In the genomic region with DNA sequence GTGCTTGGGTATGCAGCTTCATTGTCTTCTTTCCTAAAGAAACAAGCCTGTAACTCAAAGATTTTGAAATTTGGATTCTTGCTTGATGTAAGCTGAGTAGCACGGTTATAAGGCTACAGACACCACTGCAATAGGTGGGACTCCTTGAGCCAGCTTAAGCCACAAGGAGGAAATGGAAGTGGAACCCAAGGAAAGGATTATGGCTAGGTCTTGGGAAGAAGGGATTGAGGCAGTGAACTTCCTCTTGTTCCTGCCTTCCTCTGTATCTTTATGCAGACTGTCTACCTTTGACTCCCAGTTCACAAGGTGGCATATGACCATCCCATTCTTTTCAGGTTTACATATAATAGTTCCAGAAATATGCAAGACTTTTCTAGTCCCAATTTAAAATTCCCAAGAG, we compare ENCODE assay signal across 2 cellular contexts.
TF ChIP-seq lines count a peak whose summit lies in the region.

No MANE protein-coding gene starts in this region.

TF ChIP-seq in GM23338, 12 proteins besides CTCF, POLR2A, EP300 and RAD21:
- TF ChIP-seq, protein P1, sequence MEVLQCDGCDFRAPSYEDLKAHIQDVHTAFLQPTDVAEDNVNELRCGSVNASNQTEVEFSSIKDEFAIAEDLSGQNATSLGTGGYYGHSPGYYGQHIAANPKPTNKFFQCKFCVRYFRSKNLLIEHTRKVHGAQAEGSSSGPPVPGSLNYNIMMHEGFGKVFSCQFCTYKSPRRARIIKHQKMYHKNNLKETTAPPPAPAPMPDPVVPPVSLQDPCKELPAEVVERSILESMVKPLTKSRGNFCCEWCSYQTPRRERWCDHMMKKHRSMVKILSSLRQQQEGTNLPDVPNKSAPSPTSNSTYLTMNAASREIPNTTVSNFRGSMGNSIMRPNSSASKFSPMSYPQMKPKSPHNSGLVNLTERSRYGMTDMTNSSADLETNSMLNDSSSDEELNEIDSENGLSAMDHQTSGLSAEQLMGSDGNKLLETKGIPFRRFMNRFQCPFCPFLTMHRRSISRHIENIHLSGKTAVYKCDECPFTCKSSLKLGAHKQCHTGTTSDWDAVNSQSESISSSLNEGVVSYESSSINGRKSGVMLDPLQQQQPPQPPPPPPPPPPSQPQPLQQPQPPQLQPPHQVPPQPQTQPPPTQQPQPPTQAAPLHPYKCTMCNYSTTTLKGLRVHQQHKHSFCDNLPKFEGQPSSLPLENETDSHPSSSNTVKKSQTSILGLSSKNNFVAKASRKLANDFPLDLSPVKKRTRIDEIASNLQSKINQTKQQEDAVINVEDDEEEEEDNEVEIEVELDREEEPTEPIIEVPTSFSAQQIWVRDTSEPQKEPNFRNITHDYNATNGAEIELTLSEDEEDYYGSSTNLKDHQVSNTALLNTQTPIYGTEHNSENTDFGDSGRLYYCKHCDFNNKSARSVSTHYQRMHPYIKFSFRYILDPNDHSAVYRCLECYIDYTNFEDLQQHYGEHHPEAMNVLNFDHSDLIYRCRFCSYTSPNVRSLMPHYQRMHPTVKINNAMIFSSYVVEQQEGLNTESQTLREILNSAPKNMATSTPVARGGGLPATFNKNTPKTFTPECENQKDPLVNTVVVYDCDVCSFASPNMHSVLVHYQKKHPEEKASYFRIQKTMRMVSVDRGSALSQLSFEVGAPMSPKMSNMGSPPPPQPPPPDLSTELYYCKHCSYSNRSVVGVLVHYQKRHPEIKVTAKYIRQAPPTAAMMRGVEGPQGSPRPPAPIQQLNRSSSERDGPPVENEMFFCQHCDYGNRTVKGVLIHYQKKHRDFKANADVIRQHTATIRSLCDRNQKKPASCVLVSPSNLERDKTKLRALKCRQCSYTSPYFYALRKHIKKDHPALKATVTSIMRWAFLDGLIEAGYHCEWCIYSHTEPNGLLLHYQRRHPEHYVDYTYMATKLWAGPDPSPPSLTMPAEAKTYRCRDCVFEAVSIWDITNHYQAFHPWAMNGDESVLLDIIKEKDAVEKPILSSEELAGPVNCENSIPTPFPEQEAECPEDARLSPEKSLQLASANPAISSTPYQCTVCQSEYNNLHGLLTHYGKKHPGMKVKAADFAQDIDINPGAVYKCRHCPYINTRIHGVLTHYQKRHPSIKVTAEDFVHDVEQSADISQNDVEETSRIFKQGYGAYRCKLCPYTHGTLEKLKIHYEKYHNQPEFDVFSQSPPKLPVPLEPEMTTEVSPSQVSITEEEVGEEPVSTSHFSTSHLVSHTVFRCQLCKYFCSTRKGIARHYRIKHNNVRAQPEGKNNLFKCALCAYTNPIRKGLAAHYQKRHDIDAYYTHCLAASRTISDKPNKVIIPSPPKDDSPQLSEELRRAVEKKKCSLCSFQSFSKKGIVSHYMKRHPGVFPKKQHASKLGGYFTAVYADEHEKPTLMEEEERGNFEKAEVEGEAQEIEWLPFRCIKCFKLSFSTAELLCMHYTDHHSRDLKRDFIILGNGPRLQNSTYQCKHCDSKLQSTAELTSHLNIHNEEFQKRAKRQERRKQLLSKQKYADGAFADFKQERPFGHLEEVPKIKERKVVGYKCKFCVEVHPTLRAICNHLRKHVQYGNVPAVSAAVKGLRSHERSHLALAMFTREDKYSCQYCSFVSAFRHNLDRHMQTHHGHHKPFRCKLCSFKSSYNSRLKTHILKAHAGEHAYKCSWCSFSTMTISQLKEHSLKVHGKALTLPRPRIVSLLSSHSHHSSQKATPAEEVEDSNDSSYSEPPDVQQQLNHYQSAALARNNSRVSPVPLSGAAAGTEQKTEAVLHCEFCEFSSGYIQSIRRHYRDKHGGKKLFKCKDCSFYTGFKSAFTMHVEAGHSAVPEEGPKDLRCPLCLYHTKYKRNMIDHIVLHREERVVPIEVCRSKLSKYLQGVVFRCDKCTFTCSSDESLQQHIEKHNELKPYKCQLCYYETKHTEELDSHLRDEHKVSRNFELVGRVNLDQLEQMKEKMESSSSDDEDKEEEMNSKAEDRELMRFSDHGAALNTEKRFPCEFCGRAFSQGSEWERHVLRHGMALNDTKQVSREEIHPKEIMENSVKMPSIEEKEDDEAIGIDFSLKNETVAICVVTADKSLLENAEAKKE (CRISPR knock-in tag; IDR thresholded peaks at IDR 0.05): no peak
- TF ChIP-seq NANOG (IDR thresholded peaks at IDR 0.05; ENCODE audit: borderline replicate concordance) (0 out of 2 replicates have a peak, but pooled peaks have one; percentile 3), POLR2AphosphoS5 (IDR thresholded peaks at IDR 0.05; ENCODE audit: low read depth) (peak; percentile 37)

TF ChIP-seq in WTC11, 78 proteins besides CTCF, POLR2A, EP300 and RAD21 (continued from another document and continues in another):
- TF ChIP-seq, protein P2, sequence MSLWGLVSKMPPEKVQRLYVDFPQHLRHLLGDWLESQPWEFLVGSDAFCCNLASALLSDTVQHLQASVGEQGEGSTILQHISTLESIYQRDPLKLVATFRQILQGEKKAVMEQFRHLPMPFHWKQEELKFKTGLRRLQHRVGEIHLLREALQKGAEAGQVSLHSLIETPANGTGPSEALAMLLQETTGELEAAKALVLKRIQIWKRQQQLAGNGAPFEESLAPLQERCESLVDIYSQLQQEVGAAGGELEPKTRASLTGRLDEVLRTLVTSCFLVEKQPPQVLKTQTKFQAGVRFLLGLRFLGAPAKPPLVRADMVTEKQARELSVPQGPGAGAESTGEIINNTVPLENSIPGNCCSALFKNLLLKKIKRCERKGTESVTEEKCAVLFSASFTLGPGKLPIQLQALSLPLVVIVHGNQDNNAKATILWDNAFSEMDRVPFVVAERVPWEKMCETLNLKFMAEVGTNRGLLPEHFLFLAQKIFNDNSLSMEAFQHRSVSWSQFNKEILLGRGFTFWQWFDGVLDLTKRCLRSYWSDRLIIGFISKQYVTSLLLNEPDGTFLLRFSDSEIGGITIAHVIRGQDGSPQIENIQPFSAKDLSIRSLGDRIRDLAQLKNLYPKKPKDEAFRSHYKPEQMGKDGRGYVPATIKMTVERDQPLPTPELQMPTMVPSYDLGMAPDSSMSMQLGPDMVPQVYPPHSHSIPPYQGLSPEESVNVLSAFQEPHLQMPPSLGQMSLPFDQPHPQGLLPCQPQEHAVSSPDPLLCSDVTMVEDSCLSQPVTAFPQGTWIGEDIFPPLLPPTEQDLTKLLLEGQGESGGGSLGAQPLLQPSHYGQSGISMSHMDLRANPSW (CRISPR knock-in tag; conservative IDR thresholded peaks at IDR 0.05; ENCODE audit: low read depth): no peak
- TF ChIP-seq, protein P3, sequence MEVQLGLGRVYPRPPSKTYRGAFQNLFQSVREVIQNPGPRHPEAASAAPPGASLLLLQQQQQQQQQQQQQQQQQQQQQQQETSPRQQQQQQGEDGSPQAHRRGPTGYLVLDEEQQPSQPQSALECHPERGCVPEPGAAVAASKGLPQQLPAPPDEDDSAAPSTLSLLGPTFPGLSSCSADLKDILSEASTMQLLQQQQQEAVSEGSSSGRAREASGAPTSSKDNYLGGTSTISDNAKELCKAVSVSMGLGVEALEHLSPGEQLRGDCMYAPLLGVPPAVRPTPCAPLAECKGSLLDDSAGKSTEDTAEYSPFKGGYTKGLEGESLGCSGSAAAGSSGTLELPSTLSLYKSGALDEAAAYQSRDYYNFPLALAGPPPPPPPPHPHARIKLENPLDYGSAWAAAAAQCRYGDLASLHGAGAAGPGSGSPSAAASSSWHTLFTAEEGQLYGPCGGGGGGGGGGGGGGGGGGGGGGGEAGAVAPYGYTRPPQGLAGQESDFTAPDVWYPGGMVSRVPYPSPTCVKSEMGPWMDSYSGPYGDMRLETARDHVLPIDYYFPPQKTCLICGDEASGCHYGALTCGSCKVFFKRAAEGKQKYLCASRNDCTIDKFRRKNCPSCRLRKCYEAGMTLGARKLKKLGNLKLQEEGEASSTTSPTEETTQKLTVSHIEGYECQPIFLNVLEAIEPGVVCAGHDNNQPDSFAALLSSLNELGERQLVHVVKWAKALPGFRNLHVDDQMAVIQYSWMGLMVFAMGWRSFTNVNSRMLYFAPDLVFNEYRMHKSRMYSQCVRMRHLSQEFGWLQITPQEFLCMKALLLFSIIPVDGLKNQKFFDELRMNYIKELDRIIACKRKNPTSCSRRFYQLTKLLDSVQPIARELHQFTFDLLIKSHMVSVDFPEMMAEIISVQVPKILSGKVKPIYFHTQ (CRISPR knock-in tag; IDR thresholded peaks at IDR 0.05): no peak; the same call in 1 of the 2 replicates
- no peak for TF ChIP-seq ZNF219 (CRISPR knock-in tag; IDR thresholded peaks at IDR 0.05; ENCODE audit: borderline replicate concordance)
- TF ChIP-seq NFYB (CRISPR knock-in tag; conservative IDR thresholded peaks at IDR 0.05; ENCODE audit: low read depth): no peak
- no peak for TF ChIP-seq SMAD4 (CRISPR knock-in tag; IDR thresholded peaks at IDR 0.05)
- TF ChIP-seq, protein P4, sequence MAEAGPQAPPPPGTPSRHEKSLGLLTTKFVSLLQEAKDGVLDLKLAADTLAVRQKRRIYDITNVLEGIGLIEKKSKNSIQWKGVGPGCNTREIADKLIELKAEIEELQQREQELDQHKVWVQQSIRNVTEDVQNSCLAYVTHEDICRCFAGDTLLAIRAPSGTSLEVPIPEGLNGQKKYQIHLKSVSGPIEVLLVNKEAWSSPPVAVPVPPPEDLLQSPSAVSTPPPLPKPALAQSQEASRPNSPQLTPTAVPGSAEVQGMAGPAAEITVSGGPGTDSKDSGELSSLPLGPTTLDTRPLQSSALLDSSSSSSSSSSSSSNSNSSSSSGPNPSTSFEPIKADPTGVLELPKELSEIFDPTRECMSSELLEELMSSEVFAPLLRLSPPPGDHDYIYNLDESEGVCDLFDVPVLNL (CRISPR knock-in tag; IDR thresholded peaks at IDR 0.05; ENCODE audit: borderline replicate concordance, low read depth): no peak
- no peak for TF ChIP-seq ZNF423 (CRISPR knock-in tag; IDR thresholded peaks at IDR 0.05)
- TF ChIP-seq FOXP1 (CRISPR knock-in tag; IDR thresholded peaks at IDR 0.05; ENCODE audit: borderline replicate concordance): no peak
- TF ChIP-seq, protein P5, sequence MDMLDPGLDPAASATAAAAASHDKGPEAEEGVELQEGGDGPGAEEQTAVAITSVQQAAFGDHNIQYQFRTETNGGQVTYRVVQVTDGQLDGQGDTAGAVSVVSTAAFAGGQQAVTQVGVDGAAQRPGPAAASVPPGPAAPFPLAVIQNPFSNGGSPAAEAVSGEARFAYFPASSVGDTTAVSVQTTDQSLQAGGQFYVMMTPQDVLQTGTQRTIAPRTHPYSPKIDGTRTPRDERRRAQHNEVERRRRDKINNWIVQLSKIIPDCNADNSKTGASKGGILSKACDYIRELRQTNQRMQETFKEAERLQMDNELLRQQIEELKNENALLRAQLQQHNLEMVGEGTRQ (CRISPR knock-in tag; IDR thresholded peaks at IDR 0.05): no peak
- TF ChIP-seq, protein P6, sequence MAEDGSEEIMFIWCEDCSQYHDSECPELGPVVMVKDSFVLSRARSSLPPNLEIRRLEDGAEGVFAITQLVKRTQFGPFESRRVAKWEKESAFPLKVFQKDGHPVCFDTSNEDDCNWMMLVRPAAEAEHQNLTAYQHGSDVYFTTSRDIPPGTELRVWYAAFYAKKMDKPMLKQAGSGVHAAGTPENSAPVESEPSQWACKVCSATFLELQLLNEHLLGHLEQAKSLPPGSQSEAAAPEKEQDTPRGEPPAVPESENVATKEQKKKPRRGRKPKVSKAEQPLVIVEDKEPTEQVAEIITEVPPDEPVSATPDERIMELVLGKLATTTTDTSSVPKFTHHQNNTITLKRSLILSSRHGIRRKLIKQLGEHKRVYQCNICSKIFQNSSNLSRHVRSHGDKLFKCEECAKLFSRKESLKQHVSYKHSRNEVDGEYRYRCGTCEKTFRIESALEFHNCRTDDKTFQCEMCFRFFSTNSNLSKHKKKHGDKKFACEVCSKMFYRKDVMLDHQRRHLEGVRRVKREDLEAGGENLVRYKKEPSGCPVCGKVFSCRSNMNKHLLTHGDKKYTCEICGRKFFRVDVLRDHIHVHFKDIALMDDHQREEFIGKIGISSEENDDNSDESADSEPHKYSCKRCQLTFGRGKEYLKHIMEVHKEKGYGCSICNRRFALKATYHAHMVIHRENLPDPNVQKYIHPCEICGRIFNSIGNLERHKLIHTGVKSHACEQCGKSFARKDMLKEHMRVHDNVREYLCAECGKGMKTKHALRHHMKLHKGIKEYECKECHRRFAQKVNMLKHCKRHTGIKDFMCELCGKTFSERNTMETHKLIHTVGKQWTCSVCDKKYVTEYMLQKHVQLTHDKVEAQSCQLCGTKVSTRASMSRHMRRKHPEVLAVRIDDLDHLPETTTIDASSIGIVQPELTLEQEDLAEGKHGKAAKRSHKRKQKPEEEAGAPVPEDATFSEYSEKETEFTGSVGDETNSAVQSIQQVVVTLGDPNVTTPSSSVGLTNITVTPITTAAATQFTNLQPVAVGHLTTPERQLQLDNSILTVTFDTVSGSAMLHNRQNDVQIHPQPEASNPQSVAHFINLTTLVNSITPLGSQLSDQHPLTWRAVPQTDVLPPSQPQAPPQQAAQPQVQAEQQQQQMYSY (CRISPR knock-in tag; IDR thresholded peaks at IDR 0.05): peak; percentile 41; the same call in 1 of the 2 replicates
- TF ChIP-seq FOXJ3 (CRISPR knock-in tag; IDR thresholded peaks at IDR 0.05; ENCODE audit: borderline replicate concordance): no peak
- TF ChIP-seq, protein P7, sequence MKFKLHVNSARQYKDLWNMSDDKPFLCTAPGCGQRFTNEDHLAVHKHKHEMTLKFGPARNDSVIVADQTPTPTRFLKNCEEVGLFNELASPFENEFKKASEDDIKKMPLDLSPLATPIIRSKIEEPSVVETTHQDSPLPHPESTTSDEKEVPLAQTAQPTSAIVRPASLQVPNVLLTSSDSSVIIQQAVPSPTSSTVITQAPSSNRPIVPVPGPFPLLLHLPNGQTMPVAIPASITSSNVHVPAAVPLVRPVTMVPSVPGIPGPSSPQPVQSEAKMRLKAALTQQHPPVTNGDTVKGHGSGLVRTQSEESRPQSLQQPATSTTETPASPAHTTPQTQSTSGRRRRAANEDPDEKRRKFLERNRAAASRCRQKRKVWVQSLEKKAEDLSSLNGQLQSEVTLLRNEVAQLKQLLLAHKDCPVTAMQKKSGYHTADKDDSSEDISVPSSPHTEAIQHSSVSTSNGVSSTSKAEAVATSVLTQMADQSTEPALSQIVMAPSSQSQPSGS (CRISPR knock-in tag; IDR thresholded peaks at IDR 0.05; ENCODE audit: borderline replicate concordance, low read depth): no peak
- no peak for TF ChIP-seq ZNF317 (CRISPR knock-in tag; IDR thresholded peaks at IDR 0.05; ENCODE audit: borderline replicate concordance, low read depth)
- TF ChIP-seq, protein P8, sequence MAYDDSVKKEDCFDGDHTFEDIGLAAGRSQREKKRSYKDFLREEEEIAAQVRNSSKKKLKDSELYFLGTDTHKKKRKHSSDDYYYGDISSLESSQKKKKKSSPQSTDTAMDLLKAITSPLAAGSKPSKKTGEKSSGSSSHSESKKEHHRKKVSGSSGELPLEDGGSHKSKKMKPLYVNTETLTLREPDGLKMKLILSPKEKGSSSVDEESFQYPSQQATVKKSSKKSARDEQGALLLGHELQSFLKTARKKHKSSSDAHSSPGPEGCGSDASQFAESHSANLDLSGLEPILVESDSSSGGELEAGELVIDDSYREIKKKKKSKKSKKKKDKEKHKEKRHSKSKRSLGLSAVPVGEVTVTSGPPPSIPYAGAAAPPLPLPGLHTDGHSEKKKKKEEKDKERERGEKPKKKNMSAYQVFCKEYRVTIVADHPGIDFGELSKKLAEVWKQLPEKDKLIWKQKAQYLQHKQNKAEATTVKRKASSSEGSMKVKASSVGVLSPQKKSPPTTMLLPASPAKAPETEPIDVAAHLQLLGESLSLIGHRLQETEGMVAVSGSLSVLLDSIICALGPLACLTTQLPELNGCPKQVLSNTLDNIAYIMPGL (CRISPR knock-in tag; IDR thresholded peaks at IDR 0.05): no peak
- no peak for TF ChIP-seq ATF1 (CRISPR knock-in tag; IDR thresholded peaks at IDR 0.05)
- TF ChIP-seq, protein P9, sequence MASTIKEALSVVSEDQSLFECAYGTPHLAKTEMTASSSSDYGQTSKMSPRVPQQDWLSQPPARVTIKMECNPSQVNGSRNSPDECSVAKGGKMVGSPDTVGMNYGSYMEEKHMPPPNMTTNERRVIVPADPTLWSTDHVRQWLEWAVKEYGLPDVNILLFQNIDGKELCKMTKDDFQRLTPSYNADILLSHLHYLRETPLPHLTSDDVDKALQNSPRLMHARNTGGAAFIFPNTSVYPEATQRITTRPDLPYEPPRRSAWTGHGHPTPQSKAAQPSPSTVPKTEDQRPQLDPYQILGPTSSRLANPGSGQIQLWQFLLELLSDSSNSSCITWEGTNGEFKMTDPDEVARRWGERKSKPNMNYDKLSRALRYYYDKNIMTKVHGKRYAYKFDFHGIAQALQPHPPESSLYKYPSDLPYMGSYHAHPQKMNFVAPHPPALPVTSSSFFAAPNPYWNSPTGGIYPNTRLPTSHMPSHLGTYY (CRISPR knock-in tag; IDR thresholded peaks at IDR 0.05): no peak; the same call in 1 of the 2 replicates
- no peak for TF ChIP-seq RORB (CRISPR knock-in tag; IDR thresholded peaks at IDR 0.05)
- TF ChIP-seq GABPB1 (CRISPR knock-in tag; IDR thresholded peaks at IDR 0.05): no peak
- TF ChIP-seq ZNF671 (CRISPR knock-in tag; IDR thresholded peaks at IDR 0.05): peak; percentile 82; the same call in 1 of the 2 replicates
